ENCODE assay signal across 18 cellular contexts in the genomic region with DNA sequence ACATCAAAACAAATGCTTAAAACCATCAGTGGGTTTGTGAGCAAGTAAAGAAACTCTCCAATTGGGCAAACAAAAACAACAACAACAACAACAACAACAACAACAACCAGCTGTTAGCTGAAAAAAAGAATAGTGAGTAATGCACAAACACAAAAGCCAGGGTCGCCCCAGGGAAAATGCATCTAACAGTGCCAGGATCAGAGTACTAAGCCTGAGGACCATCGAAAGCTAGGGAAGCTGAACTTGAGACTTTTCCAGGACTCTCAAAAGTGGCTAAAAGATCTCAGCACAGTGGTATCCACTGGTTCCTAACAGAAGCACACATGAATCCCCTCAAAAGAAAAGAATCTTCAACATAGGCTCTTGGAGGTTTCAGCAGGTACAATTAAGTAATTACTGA.
"Had no signal": no experiment of that assay in that cellular context is flagged by ENCODE, and none has a peak within 500 bp of the region (broad histone marks: within the 10 kb centered on the region; RNA-seq: fewer than 3 reads in every experiment).

No MANE protein-coding gene starts in this region.

- H3K27me3 ChIP-seq: thyroid gland had no signal

- H3K4me1 ChIP-seq: thyroid gland had no signal

- H3K4me3 ChIP-seq: lung, thyroid gland had no signal

- DNase-seq: activated CD8-positive, alpha-beta memory T cell treated with anti-CD3 and anti-CD28 coated beads, Interleukin-2, amount 50 U/mL, for 4 hours; activated gamma-delta T cell treated with Interleukin-2 at 50 U/mL for 16 hours; activated naive CD8-positive, alpha-beta T cell treated with anti-CD3 and anti-CD28 coated beads for 36 hours; anterior cingulate cortex; glutamatergic neuron; left cardiac atrium; stimulated activated CD4-positive, alpha-beta T cell treated with anti-CD3 and anti-CD28 coated beads, Interleukin-4, amount 100 ng/mL, for 1 hour; stimulated activated CD8-positive, alpha-beta memory T cell treated with anti-CD3 and anti-CD28 coated beads, Interleukin-4, amount 100 ng/mL, for 48 hours; T-cell; T1000; thyroid gland had no signal

- H3K27ac ChIP-seq: thyroid gland, VCaP had no signal

- ATAC-seq: T-cell had no signal

- H3K4me3 Mint-ChIP-seq: activated CD4-positive, alpha-beta T cell treated with anti-CD3 and anti-CD28 coated beads for 36 hours; activated CD8-positive, alpha-beta T cell treated with anti-CD3 and anti-CD28 coated beads for 36 hours; activated naive CD8-positive, alpha-beta T cell treated with anti-CD3 and anti-CD28 coated beads for 36 hours; nephron; stimulated activated naive CD8-positive, alpha-beta T cell treated with anti-CD3 and anti-CD28 coated beads, Interleukin-15, Interleukin-2, amounts not matched to agents 100 ng/mL and 50 ng/mL, for 24 hours; T-cell had no signal

- H3K9me3 Mint-ChIP-seq: activated CD8-positive, alpha-beta T cell treated with anti-CD3 and anti-CD28 coated beads for 36 hours; activated naive CD8-positive, alpha-beta T cell treated with anti-CD3 and anti-CD28 coated beads for 36 hours; nephron; stimulated activated naive CD8-positive, alpha-beta T cell treated with anti-CD3 and anti-CD28 coated beads, Interleukin-15, Interleukin-2, amounts not matched to agents 100 ng/mL and 50 ng/mL, for 24 hours; T-cell had no signal

- H3K9me3 ChIP-seq: thyroid gland had no signal

- H3K4me1 Mint-ChIP-seq: activated CD4-positive, alpha-beta T cell treated with anti-CD3 and anti-CD28 coated beads for 36 hours; activated naive CD8-positive, alpha-beta T cell treated with anti-CD3 and anti-CD28 coated beads for 36 hours; nephron; T-cell had no signal

- H3K36me3 Mint-ChIP-seq: activated naive CD8-positive, alpha-beta T cell treated with anti-CD3 and anti-CD28 coated beads for 36 hours; T-cell had no signal

- H3K27ac Mint-ChIP-seq: activated CD4-positive, alpha-beta T cell treated with anti-CD3 and anti-CD28 coated beads for 36 hours; activated CD8-positive, alpha-beta T cell treated with anti-CD3 and anti-CD28 coated beads for 36 hours; activated naive CD8-positive, alpha-beta T cell treated with anti-CD3 and anti-CD28 coated beads for 36 hours; activated T-cell treated with anti-CD3 and anti-CD28 coated beads, Interleukin-2, amount 50 U/mL, for 72 hours; stimulated activated naive CD8-positive, alpha-beta T cell treated with anti-CD3 and anti-CD28 coated beads, Interleukin-15, Interleukin-2, amounts not matched to agents 100 ng/mL and 50 ng/mL, for 24 hours; T-cell had no signal

- H3K36me3 ChIP-seq: thyroid gland had no signal
